13 cellular contexts compared by ENCODE assay signal in genomic region chr1:8477983-8478362, GRCh38.
DNase-seq lines count a peak whose midpoint lies in the region; ATAC-seq lines count a peak whose summit lies in the region.
"Had no signal": no experiment of that assay in that cellular context is flagged by ENCODE, and none has a peak within 500 bp of the region (broad histone marks: within the 10 kb centered on the region; RNA-seq: fewer than 3 reads in every experiment).

No MANE protein-coding gene starts in this region.

- H3K4me3 ChIP-seq in iPS-20b (ENCODE audit: low read length): no peak overlapping the region
- H3K4me3 ChIP-seq: left ventricle myocardium inferior had no signal

- ATAC-seq in stimulated activated naive CD8-positive, alpha-beta T cell treated with anti-CD3 and anti-CD28 coated beads, Interleukin-15, amount 100 ng/mL, for 72 hours: no peak
- ATAC-seq in GM21619 (IDR thresholded peaks at IDR 0.05; ENCODE audit: unreplicated experiment) (no peak), GM21367 (IDR thresholded peaks at IDR 0.05; ENCODE audit: unreplicated experiment) (no peak), GM21529 (IDR thresholded peaks at IDR 0.05; ENCODE audit: unreplicated experiment) (no peak)

- H3K4me3 Mint-ChIP-seq in activated T-helper 1 cell treated with anti-CD3 and anti-CD28 coated beads, Interleukin-12 subunit alpha, Interleukin-12 subunit beta, Interleukin-2, Interleukin-4 antibody, amounts not matched to agents 30 ng/mL and 10 ng/mL and 1 ng/mL, durations not matched to agents 14 hours and 24 hours and 36 hours: no peak overlapping the region
- no peak overlapping the region for H3K4me3 Mint-ChIP-seq in stimulated activated naive CD8-positive, alpha-beta T cell treated with anti-CD3 and anti-CD28 coated beads, Interleukin-15, amount 100 ng/mL, for 72 hours
- H3K4me3 Mint-ChIP-seq: activated CD4-positive, alpha-beta memory T cell treated with anti-CD3 and anti-CD28 coated beads for 36 hours; activated naive CD8-positive, alpha-beta T cell treated with anti-CD3 and anti-CD28 coated beads, Interleukin-2, amount 10 ng/mL, durations not matched to agents 7 days and 5 days had no signal

- H3K4me1 ChIP-seq in iPS-20b (ENCODE audit: insufficient read depth, low read length): peaks cover 25% of the 10 kb centered on the region

- peak overlapping the region; percentile 80 for H3K27ac Mint-ChIP-seq in activated T-helper 1 cell treated with anti-CD3 and anti-CD28 coated beads, Interleukin-12 subunit alpha, Interleukin-12 subunit beta, Interleukin-2, Interleukin-4 antibody, amounts not matched to agents 30 ng/mL and 10 ng/mL and 1 ng/mL, durations not matched to agents 14 hours and 24 hours and 36 hours
- H3K27ac Mint-ChIP-seq in stimulated activated naive CD8-positive, alpha-beta T cell treated with anti-CD3 and anti-CD28 coated beads, Interleukin-15, amount 100 ng/mL, for 72 hours: peak overlapping the region; percentile 77 to 91
- H3K27ac Mint-ChIP-seq: activated naive CD8-positive, alpha-beta T cell treated with anti-CD3 and anti-CD28 coated beads, Interleukin-2, amount 10 ng/mL, durations not matched to agents 7 days and 5 days had no signal

- no peak overlapping the region for H3K9ac ChIP-seq in iPS-20b (ENCODE audit: low read depth, low read length)

- intact Hi-C loops in activated T-helper 1 cell treated with anti-CD3 and anti-CD28 coated beads, Interleukin-12 subunit alpha, Interleukin-12 subunit beta, Interleukin-2, Interleukin-4 antibody, amounts not matched to agents 30 ng/mL and 10 ng/mL and 1 ng/mL, durations not matched to agents 14 hours and 24 hours and 36 hours (cut with micrococcal nuclease): loop anchor here (1.0 to 2.0 kb wide), 8 partner anchors 18 to 83 kb away; no protein-coding TSS in a partner anchor

- H3K27me3 Mint-ChIP-seq in activated T-helper 1 cell treated with anti-CD3 and anti-CD28 coated beads, Interleukin-12 subunit alpha, Interleukin-12 subunit beta, Interleukin-2, Interleukin-4 antibody, amounts not matched to agents 30 ng/mL and 10 ng/mL and 1 ng/mL, durations not matched to agents 14 hours and 24 hours and 36 hours (ENCODE audit: insufficient read depth): no peaks in the 10 kb centered on the region
- H3K27me3 Mint-ChIP-seq in stimulated activated naive CD8-positive, alpha-beta T cell treated with anti-CD3 and anti-CD28 coated beads, Interleukin-15, amount 100 ng/mL, for 72 hours: no peaks in the 10 kb centered on the region
- H3K27me3 Mint-ChIP-seq: activated CD4-positive, alpha-beta memory T cell treated with anti-CD3 and anti-CD28 coated beads for 36 hours; activated naive CD8-positive, alpha-beta T cell treated with anti-CD3 and anti-CD28 coated beads, Interleukin-2, amount 10 ng/mL, durations not matched to agents 7 days and 5 days had no signal

- peaks cover 54% of the 10 kb centered on the region for H3K4me1 Mint-ChIP-seq in activated T-helper 1 cell treated with anti-CD3 and anti-CD28 coated beads, Interleukin-12 subunit alpha, Interleukin-12 subunit beta, Interleukin-2, Interleukin-4 antibody, amounts not matched to agents 30 ng/mL and 10 ng/mL and 1 ng/mL, durations not matched to agents 14 hours and 24 hours and 36 hours (ENCODE audit: low read depth)
- peaks cover 42% of the 10 kb centered on the region for H3K4me1 Mint-ChIP-seq in stimulated activated naive CD8-positive, alpha-beta T cell treated with anti-CD3 and anti-CD28 coated beads, Interleukin-15, amount 100 ng/mL, for 72 hours

- H3K9me3 ChIP-seq in iPS-20b (ENCODE audit: insufficient read depth, low read depth, low read length): no peaks in the 10 kb centered on the region
- H3K9me3 ChIP-seq: left ventricle myocardium inferior had no signal

- H3K36me3 ChIP-seq in iPS-20b (ENCODE audit: insufficient read depth, low read depth, low read length): no peaks in the 10 kb centered on the region
- H3K36me3 ChIP-seq: left ventricle myocardium inferior had no signal

- DNase-seq in activated CD8-positive, alpha-beta memory T cell treated with anti-CD3 and anti-CD28 coated beads for 24 hours: peak; percentile 1
- no peak for DNase-seq in activated CD8-positive, alpha-beta memory T cell treated with anti-CD3 and anti-CD28 coated beads, Interleukin-2, amount 50 U/mL, for 48 hours
- no peak for DNase-seq in activated T-helper 1 cell treated with anti-CD3 and anti-CD28 coated beads, Interleukin-12 subunit alpha, Interleukin-12 subunit beta, Interleukin-2, Interleukin-4 antibody, amounts not matched to agents 30 ng/mL and 10 ng/mL and 1 ng/mL, durations not matched to agents 14 hours and 24 hours and 36 hours (ENCODE audit: low spot score)
- DNase-seq in stimulated activated naive CD8-positive, alpha-beta T cell treated with anti-CD3 and anti-CD28 coated beads, Interleukin-15, amount 100 ng/mL, for 72 hours: no peak
- DNase-seq: activated CD4-positive, alpha-beta memory T cell treated with anti-CD3 and anti-CD28 coated beads for 36 hours; activated naive CD8-positive, alpha-beta T cell treated with anti-CD3 and anti-CD28 coated beads, Interleukin-2, amount 10 ng/mL, durations not matched to agents 7 days and 5 days; left ventricle myocardium inferior; NCI-H1092; NCI-H2227 treated with DMSO at 0.1 percent for 48 hours had no signal

- no peaks in the 10 kb centered on the region for H3K27me3 ChIP-seq in iPS-20b (ENCODE audit: insufficient read depth, low read length)

- peaks cover 13% of the 10 kb centered on the region for H3K36me3 Mint-ChIP-seq in activated T-helper 1 cell treated with anti-CD3 and anti-CD28 coated beads, Interleukin-12 subunit alpha, Interleukin-12 subunit beta, Interleukin-2, Interleukin-4 antibody, amounts not matched to agents 30 ng/mL and 10 ng/mL and 1 ng/mL, durations not matched to agents 14 hours and 24 hours and 36 hours (ENCODE audit: low read depth)
- H3K36me3 Mint-ChIP-seq: activated CD4-positive, alpha-beta memory T cell treated with anti-CD3 and anti-CD28 coated beads for 36 hours had no signal

- peak overlapping the region; percentile 38 for H3K27ac ChIP-seq in iPS-20b (ENCODE audit: low read length)
- H3K27ac ChIP-seq: left ventricle myocardium inferior had no signal

- H3K9me3 Mint-ChIP-seq in activated T-helper 1 cell treated with anti-CD3 and anti-CD28 coated beads, Interleukin-12 subunit alpha, Interleukin-12 subunit beta, Interleukin-2, Interleukin-4 antibody, amounts not matched to agents 30 ng/mL and 10 ng/mL and 1 ng/mL, durations not matched to agents 14 hours and 24 hours and 36 hours: no peaks in the 10 kb centered on the region
- H3K9me3 Mint-ChIP-seq in stimulated activated naive CD8-positive, alpha-beta T cell treated with anti-CD3 and anti-CD28 coated beads, Interleukin-15, amount 100 ng/mL, for 72 hours: no peaks in the 10 kb centered on the region
- H3K9me3 Mint-ChIP-seq: activated CD4-positive, alpha-beta memory T cell treated with anti-CD3 and anti-CD28 coated beads for 36 hours; activated naive CD8-positive, alpha-beta T cell treated with anti-CD3 and anti-CD28 coated beads, Interleukin-2, amount 10 ng/mL, durations not matched to agents 7 days and 5 days had no signal
